Comparison of ENCODE assay signal across 15 cellular contexts in genomic region chr3:190697901-190698300, GRCh38.
DNase-seq lines count a peak whose midpoint lies in the region; ATAC-seq and TF ChIP-seq lines count a peak whose summit lies in the region.
"Had no signal": no experiment of that assay in that cellular context is flagged by ENCODE, and none has a peak within 500 bp of the region (broad histone marks: within the 10 kb centered on the region; RNA-seq: fewer than 3 reads in every experiment).

No MANE protein-coding gene starts in this region.

- DNase-seq in A172 (ENCODE audit: low spot score) = peak; percentile 34
- peak; percentile 30 for DNase-seq in H4 (ENCODE audit: low spot score)
- peak; percentile 35 for DNase-seq in astrocyte of the cerebellum (ENCODE audit: low read depth)
- DNase-seq in kidney glomerular epithelial cell (lab: John Stamatoyannopoulos, UW) = peak; percentile 61
- DNase-seq in effector memory CD4-positive, alpha-beta T cell = no peak
- no peak for DNase-seq in Ammon's horn (ENCODE audit: low spot score)
- DNase-seq in iPS-NIHi7 (ENCODE audit: extremely low spot score) = no peak
- DNase-seq: 8988T; activated CD8-positive, alpha-beta memory T cell treated with anti-CD3 and anti-CD28 coated beads, Interleukin-2, amount 10 ng/mL, durations not matched to agents 7 days and 5 days; H9; NCI-H1417 treated with DMSO at 0.1 percent for 48 hours had no signal

- no peaks in the 10 kb centered on the region for H3K27me3 ChIP-seq in effector memory CD4-positive, alpha-beta T cell (replicated peaks; ENCODE audit: control insufficient read depth, insufficient read depth, low read length, poor library complexity, severe bottlenecking)
- H3K27me3 ChIP-seq: tibial nerve had no signal

- H3K4me1 ChIP-seq in effector memory CD4-positive, alpha-beta T cell (ENCODE audit: control insufficient read depth, insufficient read depth, low read length, poor library complexity, severe bottlenecking) = no peaks in the 10 kb centered on the region

- no peak for ATAC-seq in GM21390 (IDR thresholded peaks at IDR 0.05; ENCODE audit: unreplicated experiment)
- ATAC-seq: activated CD8-positive, alpha-beta memory T cell treated with anti-CD3 and anti-CD28 coated beads, Interleukin-2, amount 10 ng/mL, durations not matched to agents 7 days and 5 days; activated naive CD4-positive, alpha-beta T cell treated with anti-CD3 and anti-CD28 coated beads, Interleukin-2, amount 50 U/mL, for 72 hours had no signal

- no peak for TF ChIP-seq CTCF in astrocyte of the cerebellum (IDR thresholded peaks at IDR 0.05; ENCODE audit: low read depth, low read length, missing control alignments)

- H3K9me3 ChIP-seq in effector memory CD4-positive, alpha-beta T cell (ENCODE audit: control insufficient read depth, low read length) = no peaks in the 10 kb centered on the region
- H3K9me3 ChIP-seq: tibial nerve had no signal

- in situ Hi-C loops in astrocyte of the cerebellum (cut with HindIII; ENCODE audit: low sequenced_read_pairs) = no loop called here

- H3K4me3 ChIP-seq in astrocyte of the cerebellum (ENCODE audit: low read depth, low read length) = no peak overlapping the region
- no peak overlapping the region for H3K4me3 ChIP-seq in effector memory CD4-positive, alpha-beta T cell (ENCODE audit: insufficient read depth, low read depth, low read length, poor library complexity, severe bottlenecking)
- H3K4me3 ChIP-seq: lung, tibial nerve had no signal

- H3K36me3 ChIP-seq in effector memory CD4-positive, alpha-beta T cell (ENCODE audit: control insufficient read depth, insufficient read depth, low read length) = no peaks in the 10 kb centered on the region
- H3K36me3 ChIP-seq: tibial nerve had no signal

- H3K27ac ChIP-seq in effector memory CD4-positive, alpha-beta T cell (ENCODE audit: insufficient read depth, low read length, poor library complexity, severe bottlenecking) = no peak overlapping the region
- H3K27ac ChIP-seq: tibial nerve had no signal

Comparison
In these comparisons a context has a peak if more than half of its experiments do, and no peak if none do; other contexts are left out.
1. DNase-seq: peak in A172 (single experiment), H4 (single experiment), astrocyte of the cerebellum (single experiment) and kidney glomerular epithelial cell (single experiment); none in effector memory CD4-positive, alpha-beta T cell (0 of 3), Ammon's horn (single experiment) and iPS-NIHi7 (single experiment).